In the genomic region with DNA sequence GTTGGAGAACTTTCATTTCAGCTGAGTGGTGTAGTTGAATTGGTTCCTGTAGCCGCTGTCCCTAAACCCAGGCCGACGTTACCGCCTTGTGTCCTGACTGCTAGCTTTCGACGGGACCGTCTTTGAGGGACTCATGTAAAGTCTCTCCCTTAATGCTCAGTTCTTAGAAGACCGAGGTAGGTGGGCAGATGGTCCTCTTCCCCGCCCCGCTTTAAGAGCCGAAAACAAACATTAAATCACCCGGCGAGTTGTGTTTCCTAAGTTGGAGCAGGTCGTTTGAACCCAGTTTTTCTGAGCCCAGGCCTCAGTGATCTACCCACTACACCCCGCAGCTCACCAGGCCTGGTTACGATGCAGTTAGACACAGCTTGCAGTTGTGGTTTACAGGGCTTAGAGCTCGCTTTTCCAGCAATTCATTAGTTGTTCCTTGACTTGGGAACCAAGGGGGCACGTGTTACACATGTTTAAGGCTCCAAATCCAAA, we compare ENCODE assay signal across 8 cellular contexts. TPM values are rescaled to one million over a fixed set of nuclear protein-coding genes. Genes with fewer than 3 reads are reported as not detected.
A peak's percentile ranks its signal among the peaks of the same experiment; 100 is the strongest.
DNase-seq lines count a peak whose midpoint lies in the region; ATAC-seq and TF ChIP-seq lines count a peak whose summit lies in the region.

No MANE protein-coding gene starts in this region.

- peaks cover 55% of the 10 kb centered on the region for H3K79me2 ChIP-seq in PC-3 (ENCODE audit: low read length)

- DNase-seq in PC-3 (no peak), astrocyte of the hippocampus (ENCODE audit: low read depth, low spot score) (peak; percentile 56), DMS153 treated with DMSO at 0.1 percent for 48 hours (lab: John Stamatoyannopoulos, UW; ENCODE audit: unreplicated experiment) (no peak)

- H3K4me3 ChIP-seq in BLaER1 (peak overlapping the region; percentile 91), PC-3 (ENCODE audit: low read length) (peak overlapping the region; percentile 91), iPS-18a (ENCODE audit: low read length) (peak overlapping the region; percentile 65), skin epidermis (peak overlapping the region; percentile 52 to 98 (median 81))

- POLR2A ChIA-PET in PC-3 (lab: Charles Lee; ENCODE audit: unreplicated experiment): no interaction called here

- H4K20me1 ChIP-seq in BLaER1: 0 out of 2 replicates have a peak, but pooled peaks cover 6% of the 10 kb centered on the region
- no peaks in the 10 kb centered on the region for H4K20me1 ChIP-seq in PC-3 (ENCODE audit: low read length)

- TF ChIP-seq CTCF in PC-3 (conservative IDR thresholded peaks at IDR 0.05; ENCODE audit: low read depth, low read length): no peak

- CTCF ChIA-PET in PC-3 (lab: Charles Lee): no interaction called here

- peak overlapping the region; percentile 91 for H3K4me2 ChIP-seq in BLaER1
- peak overlapping the region; percentile 95 for H3K4me2 ChIP-seq in PC-3 (ENCODE audit: low read length)

- H3K9ac ChIP-seq in BLaER1 (peak overlapping the region; percentile 92), PC-3 (ENCODE audit: low read length) (peak overlapping the region; percentile 90), iPS-18a (ENCODE audit: low read length) (peak overlapping the region; percentile 53)

- no peaks in the 10 kb centered on the region for H3K9me2 ChIP-seq in PC-3 (replicated peaks; ENCODE audit: low read length)

- BruUV-seq in PC-3 (replicated peaks; lab: Mats Ljungman, UMichigan): TSS peak; percentile 60

- no peaks in the 10 kb centered on the region for H3F3A ChIP-seq in PC-3 (ENCODE audit: low read length, unreplicated experiment)

- peaks cover 47% of the 10 kb centered on the region for H3K4me1 ChIP-seq in BLaER1
- peaks cover 35% of the 10 kb centered on the region for H3K4me1 ChIP-seq in PC-3 (ENCODE audit: insufficient read depth, low read length)
- H3K4me1 ChIP-seq in iPS-18a (ENCODE audit: control insufficient read depth, low read depth, low read length): peaks cover 13% of the 10 kb centered on the region

- ATAC-seq in GM18517 (IDR thresholded peaks at IDR 0.05; ENCODE audit: unreplicated experiment): peak; percentile 12
- peak; percentile 28 for ATAC-seq in HG03025 (IDR thresholded peaks at IDR 0.05; ENCODE audit: low FRiP score, unreplicated experiment)
- peak; percentile 42 for ATAC-seq in PC-3

- H3K27ac ChIP-seq in BLaER1: peak overlapping the region; percentile 92
- H3K27ac ChIP-seq in PC-3 (ENCODE audit: low read length): peak overlapping the region; percentile 41
- peak overlapping the region; percentile 0 for H3K27ac ChIP-seq in iPS-18a (ENCODE audit: low read length)
- H3K27ac ChIP-seq in skin epidermis: peak overlapping the region in 19 of 21 experiments; percentile 79 to 96 (median 91)

- no peaks in the 10 kb centered on the region for H3K9me3 ChIP-seq in BLaER1
- H3K9me3 ChIP-seq in PC-3 (ENCODE audit: low read length): no peaks in the 10 kb centered on the region
- H3K9me3 ChIP-seq in iPS-18a (ENCODE audit: control insufficient read depth, low read depth, low read length): no peaks in the 10 kb centered on the region

- H3K36me3 ChIP-seq in BLaER1: peaks cover 4% of the 10 kb centered on the region; the same call in 1 of the 2 replicates
- peaks cover 10% of the 10 kb centered on the region; the same call in 1 of the 2 replicates for H3K36me3 ChIP-seq in PC-3 (ENCODE audit: low read depth, low read length)
- H3K36me3 ChIP-seq in iPS-18a (ENCODE audit: control insufficient read depth, low read depth, low read length): no peaks in the 10 kb centered on the region

- intact Hi-C loops in PC-3 (cut with micrococcal nuclease): loop anchor here (2.0 to 5.0 kb wide), 3 partner anchors 97 to 187 kb away; no protein-coding TSS in a partner anchor

- peak overlapping the region; percentile 99 for H2AFZ ChIP-seq in PC-3 (ENCODE audit: low read length)

- H3K27me3 ChIP-seq in BLaER1 (no peaks in the 10 kb centered on the region), PC-3 (ENCODE audit: low read length) (no peaks in the 10 kb centered on the region), iPS-18a (ENCODE audit: control insufficient read depth, insufficient read depth, low read length) (no peaks in the 10 kb centered on the region)

RNA-seq across cellular contexts. Expression of gene NEDD1, which starts 0.7 kb away (rescaled TPM):
- total RNA-seq in PC-3 (2014; rRNA removed): 28.6 and 43.4 TPM in 2 replicates

Comparison
In these comparisons a context has a peak if more than half of its experiments do, and no peak if none do; other contexts are left out.
1. H3K27ac ChIP-seq: peak in every context shown above with its lines; median percentile 92 in BLaER1; 91 in skin epidermis; 41 in PC-3; 0 in iPS-18a.